ENCODE assay signal across 22 cellular contexts in the genomic region with DNA sequence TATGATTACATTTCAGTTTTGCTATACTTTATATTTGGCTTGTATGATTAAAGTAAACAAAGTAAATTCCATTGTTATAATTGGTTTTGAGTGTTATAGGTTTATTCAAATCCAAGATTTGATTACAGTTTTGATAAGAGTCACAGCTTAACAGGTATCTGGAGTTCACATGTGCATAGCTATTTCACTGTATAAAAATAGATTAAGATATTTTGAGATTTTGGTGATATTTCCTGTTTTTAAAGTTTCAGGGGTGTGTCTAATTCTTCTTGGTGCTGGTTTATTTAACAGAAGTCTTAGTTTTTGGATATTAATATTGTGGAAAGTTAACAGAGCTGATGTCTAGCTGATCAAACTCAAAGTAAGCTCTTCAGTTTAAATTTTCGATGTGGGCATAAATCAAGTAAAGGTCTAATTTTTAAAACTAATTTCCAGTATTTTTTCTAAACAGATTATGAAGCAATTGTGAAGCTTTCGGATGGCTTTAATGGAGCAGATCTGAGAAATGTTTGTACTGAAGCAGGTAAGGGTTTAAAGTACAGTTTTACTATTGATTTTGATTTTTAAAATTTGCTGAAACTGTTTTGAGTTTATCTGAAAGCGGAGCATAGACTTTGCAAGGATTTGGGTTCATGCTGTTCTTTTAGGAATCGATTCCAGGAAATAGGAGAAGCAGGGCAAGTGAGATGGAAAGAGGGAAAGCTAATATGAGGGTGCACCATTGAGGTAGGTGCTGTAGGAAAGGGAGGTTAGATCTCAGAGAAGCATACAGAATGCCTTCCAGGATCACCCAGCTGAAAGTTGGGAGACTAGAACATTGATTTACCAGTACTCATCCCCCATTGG. TPM values are rescaled to one million over a fixed set of nuclear protein-coding genes. Genes with fewer than 3 reads are reported as not detected.
DNase-seq lines count a peak whose midpoint lies in the region; ATAC-seq and TF ChIP-seq lines count a peak whose summit lies in the region.
"Had no signal": no experiment of that assay in that cellular context is flagged by ENCODE, and none has a peak within 500 bp of the region (broad histone marks: within the 10 kb centered on the region; RNA-seq: fewer than 3 reads in every experiment).

No MANE protein-coding gene starts in this region.

- H3K9me3 Mint-ChIP-seq in activated CD8-positive, alpha-beta T cell treated with anti-CD3 and anti-CD28 coated beads for 36 hours, result no peaks in the 10 kb centered on the region
- no peaks in the 10 kb centered on the region for H3K9me3 Mint-ChIP-seq in activated CD8-positive, alpha-beta T cell treated with anti-CD3 and anti-CD28 coated beads, Interleukin-2, amount 10 ng/mL, durations not matched to agents 7 days and 5 days (ENCODE audit: insufficient read depth)
- H3K9me3 Mint-ChIP-seq in CD8-positive, alpha-beta T cell, result no peaks in the 10 kb centered on the region
- H3K9me3 Mint-ChIP-seq in activated CD4-positive, alpha-beta memory T cell treated with anti-CD3 and anti-CD28 coated beads for 36 hours, result no peaks in the 10 kb centered on the region
- peaks cover 0 to 2% (median 0%) of the 10 kb centered on the region in 7 donors for H3K9me3 Mint-ChIP-seq in naive B cell
- H3K9me3 Mint-ChIP-seq: activated T-helper 2 cell treated with anti-CD3 and anti-CD28 coated beads, Interferon-gamma antibody, Interleukin-2, Interleukin-4, amounts not matched to agents 10 μg/mL and 5 μg/mL and 100 μg/mL, durations not matched to agents 14 hours and 24 hours and 36 hours had no signal

- POLR2A ChIA-PET in activated CD8-positive, alpha-beta T cell treated with anti-CD3 and anti-CD28 coated beads for 36 hours (lab: Charles Lee), result interaction anchor here (1.0 kb wide), 1 partner anchor 13 kb away, joined by 4 read pairs; no protein-coding TSS in a partner anchor
- POLR2A ChIA-PET in activated CD8-positive, alpha-beta T cell treated with anti-CD3 and anti-CD28 coated beads, Interleukin-2, amount 10 ng/mL, durations not matched to agents 7 days and 5 days (lab: Charles Lee), result interaction anchor here (1.0 to 2.0 kb wide), 3 partner anchors 16 to 28 kb away, joined by 3 to 7 read pairs (median 5); partner anchors contain the start of genes ERO1A and PSMC6
- POLR2A ChIA-PET in CD8-positive, alpha-beta T cell (lab: Charles Lee), result interaction anchor here (0.7 to 1.4 kb wide), 3 partner anchors 16 to 32 kb away, joined by 3 to 5 read pairs (median 3); partner anchors contain the start of gene ERO1A
- POLR2A ChIA-PET in activated CD4-positive, alpha-beta memory T cell treated with anti-CD3 and anti-CD28 coated beads for 36 hours (lab: Charles Lee), result no interaction called here

- H3K4me3 Mint-ChIP-seq in activated CD8-positive, alpha-beta T cell treated with anti-CD3 and anti-CD28 coated beads for 36 hours, result no peak overlapping the region
- no peak overlapping the region for H3K4me3 Mint-ChIP-seq in activated CD8-positive, alpha-beta T cell treated with anti-CD3 and anti-CD28 coated beads, Interleukin-2, amount 10 ng/mL, durations not matched to agents 7 days and 5 days
- H3K4me3 Mint-ChIP-seq in CD8-positive, alpha-beta T cell, result no peak overlapping the region
- H3K4me3 Mint-ChIP-seq in activated CD4-positive, alpha-beta memory T cell treated with anti-CD3 and anti-CD28 coated beads for 36 hours, result no peak overlapping the region
- peak overlapping the region; percentile 75 to 95 (median 91) for H3K4me3 Mint-ChIP-seq in naive B cell

- no peak for TF ChIP-seq CTCF in activated CD8-positive, alpha-beta T cell treated with anti-CD3 and anti-CD28 coated beads for 36 hours (IDR thresholded peaks at IDR 0.05)
- TF ChIP-seq CTCF in CD8-positive, alpha-beta T cell (IDR thresholded peaks at IDR 0.05), result no peak
- no peak for TF ChIP-seq CTCF in ovary (IDR thresholded peaks at IDR 0.05)
- no peak for TF ChIP-seq CTCF in brain microvascular endothelial cell (IDR thresholded peaks at IDR 0.05; ENCODE audit: low read depth, low read length, missing control alignments)

- H3K36me3 Mint-ChIP-seq in activated CD8-positive, alpha-beta T cell treated with anti-CD3 and anti-CD28 coated beads for 36 hours (ENCODE audit: low read depth), result peaks cover 40% of the 10 kb centered on the region
- peaks cover 54% of the 10 kb centered on the region for H3K36me3 Mint-ChIP-seq in activated CD8-positive, alpha-beta T cell treated with anti-CD3 and anti-CD28 coated beads, Interleukin-2, amount 10 ng/mL, durations not matched to agents 7 days and 5 days (ENCODE audit: low read depth)
- peaks cover 66% of the 10 kb centered on the region for H3K36me3 Mint-ChIP-seq in CD8-positive, alpha-beta T cell
- peaks cover 40% of the 10 kb centered on the region for H3K36me3 Mint-ChIP-seq in activated CD4-positive, alpha-beta memory T cell treated with anti-CD3 and anti-CD28 coated beads for 36 hours
- H3K36me3 Mint-ChIP-seq in naive B cell, result peaks cover 12 to 17% of the 10 kb centered on the region in 2 donors

- no peak for TF ChIP-seq POLR2A in ovary (IDR thresholded peaks at IDR 0.05)

- no peaks in the 10 kb centered on the region for H3K9me3 ChIP-seq in CD8-positive, alpha-beta T cell (ENCODE audit: low read length)
- no peaks in the 10 kb centered on the region for H3K9me3 ChIP-seq in ovary
- H3K9me3 ChIP-seq: mucosa of descending colon, suprapubic skin had no signal

- H3K27ac Mint-ChIP-seq in activated CD8-positive, alpha-beta T cell treated with anti-CD3 and anti-CD28 coated beads for 36 hours, result peak overlapping the region; percentile 64
- no peak overlapping the region for H3K27ac Mint-ChIP-seq in activated CD8-positive, alpha-beta T cell treated with anti-CD3 and anti-CD28 coated beads, Interleukin-2, amount 10 ng/mL, durations not matched to agents 7 days and 5 days
- peak overlapping the region; percentile 6 for H3K27ac Mint-ChIP-seq in CD8-positive, alpha-beta T cell
- peak overlapping the region; percentile 43 for H3K27ac Mint-ChIP-seq in activated CD4-positive, alpha-beta memory T cell treated with anti-CD3 and anti-CD28 coated beads for 36 hours
- H3K27ac Mint-ChIP-seq in naive B cell, result peak overlapping the region; percentile 48 to 95 (median 80)
- H3K27ac Mint-ChIP-seq: activated T-helper 2 cell treated with anti-CD3 and anti-CD28 coated beads, Interferon-gamma antibody, Interleukin-2, Interleukin-4, amounts not matched to agents 10 μg/mL and 5 μg/mL and 100 μg/mL, durations not matched to agents 14 hours and 24 hours and 36 hours had no signal

- peaks cover 16% of the 10 kb centered on the region for H3K4me1 Mint-ChIP-seq in activated CD8-positive, alpha-beta T cell treated with anti-CD3 and anti-CD28 coated beads for 36 hours (ENCODE audit: low read depth)
- peaks cover 7% of the 10 kb centered on the region for H3K4me1 Mint-ChIP-seq in activated CD8-positive, alpha-beta T cell treated with anti-CD3 and anti-CD28 coated beads, Interleukin-2, amount 10 ng/mL, durations not matched to agents 7 days and 5 days (ENCODE audit: low read depth)
- peaks cover 23% of the 10 kb centered on the region for H3K4me1 Mint-ChIP-seq in CD8-positive, alpha-beta T cell (ENCODE audit: low read depth)
- peaks cover 28% of the 10 kb centered on the region for H3K4me1 Mint-ChIP-seq in activated CD4-positive, alpha-beta memory T cell treated with anti-CD3 and anti-CD28 coated beads for 36 hours (ENCODE audit: low read depth)
- peaks cover 34 to 61% (median 53%) of the 10 kb centered on the region in 3 donors for H3K4me1 Mint-ChIP-seq in naive B cell

- H3K27ac ChIP-seq in CD8-positive, alpha-beta T cell (ENCODE audit: low read depth, low read length), result peak overlapping the region; percentile 14
- H3K27ac ChIP-seq in ovary (no peak overlapping the region), brain microvascular endothelial cell (no peak overlapping the region)
- H3K27ac ChIP-seq: HL-60, PC-9, suprapubic skin, WERI-Rb-1 had no signal

- intact Hi-C loops in activated CD8-positive, alpha-beta T cell treated with anti-CD3 and anti-CD28 coated beads for 36 hours (cut with micrococcal nuclease), result no loop called here
- intact Hi-C loops in CD8-positive, alpha-beta T cell (cut with DNase I, micrococcal nuclease), result no loop called here
- intact Hi-C loops in activated CD4-positive, alpha-beta memory T cell treated with anti-CD3 and anti-CD28 coated beads for 36 hours (cut with micrococcal nuclease), result no loop called here
- intact Hi-C loops in ovary (cut with DNase I), result no loop called here

- no peaks in the 10 kb centered on the region for H3K27me3 ChIP-seq in CD8-positive, alpha-beta T cell (ENCODE audit: insufficient read depth, low read length)
- H3K27me3 ChIP-seq in ovary (no peaks in the 10 kb centered on the region), brain microvascular endothelial cell (replicated peaks) (no peaks in the 10 kb centered on the region)
- H3K27me3 ChIP-seq: suprapubic skin had no signal

- 94 to 96% (median 96%) methylated on average over 4 of the region's 4 CpGs for WGBS in ovary, 3 donors

- no peaks in the 10 kb centered on the region for H3K27me3 Mint-ChIP-seq in activated CD8-positive, alpha-beta T cell treated with anti-CD3 and anti-CD28 coated beads for 36 hours
- H3K27me3 Mint-ChIP-seq in activated CD8-positive, alpha-beta T cell treated with anti-CD3 and anti-CD28 coated beads, Interleukin-2, amount 10 ng/mL, durations not matched to agents 7 days and 5 days (ENCODE audit: low read depth), result no peaks in the 10 kb centered on the region
- H3K27me3 Mint-ChIP-seq in CD8-positive, alpha-beta T cell (ENCODE audit: low read depth), result no peaks in the 10 kb centered on the region
- no peaks in the 10 kb centered on the region for H3K27me3 Mint-ChIP-seq in activated CD4-positive, alpha-beta memory T cell treated with anti-CD3 and anti-CD28 coated beads for 36 hours
- no peaks in the 10 kb centered on the region for H3K27me3 Mint-ChIP-seq in naive B cell

- H3K36me3 ChIP-seq in CD8-positive, alpha-beta T cell (ENCODE audit: insufficient read depth, low read length), result peaks cover 38% of the 10 kb centered on the region
- H3K36me3 ChIP-seq in ovary, result no peaks in the 10 kb centered on the region
- peaks cover 56% of the 10 kb centered on the region for H3K36me3 ChIP-seq in brain microvascular endothelial cell (replicated peaks)

- H3K4me3 ChIP-seq in CD8-positive, alpha-beta T cell (ENCODE audit: low read depth, low read length), result no peak overlapping the region
- H3K4me3 ChIP-seq in ovary (no peak overlapping the region), brain microvascular endothelial cell (ENCODE audit: low read depth, low read length) (no peak overlapping the region)
- H3K4me3 ChIP-seq: mucosa of descending colon, PC-9, suprapubic skin had no signal

- no peak for DNase-seq in activated CD8-positive, alpha-beta T cell treated with anti-CD3 and anti-CD28 coated beads for 36 hours
- no peak for DNase-seq in activated CD8-positive, alpha-beta T cell treated with anti-CD3 and anti-CD28 coated beads, Interleukin-2, amount 10 ng/mL, durations not matched to agents 7 days and 5 days
- DNase-seq in CD8-positive, alpha-beta T cell, result no peak
- no peak for DNase-seq in activated CD4-positive, alpha-beta memory T cell treated with anti-CD3 and anti-CD28 coated beads for 36 hours
- DNase-seq in naive B cell, result no peak
- DNase-seq in ovary, result no peak
- no peak for DNase-seq in MV-4-11 (lab: John Stamatoyannopoulos, UW)
- DNase-seq in brain microvascular endothelial cell, result no peak
- DNase-seq: activated CD8-positive, alpha-beta memory T cell treated with anti-CD3 and anti-CD28 coated beads for 24 hours; amniotic stem cell; dermis blood vessel endothelial cell; left colon; mucosa of descending colon; NCI-H1694 treated with DMSO at 0.1 percent for 48 hours; NCI-H774; PC-9; retina; T-helper 2 cell; WERI-Rb-1 had no signal

- ATAC-seq in activated CD8-positive, alpha-beta T cell treated with anti-CD3 and anti-CD28 coated beads for 36 hours, result no peak
- ATAC-seq in activated CD8-positive, alpha-beta T cell treated with anti-CD3 and anti-CD28 coated beads, Interleukin-2, amount 10 ng/mL, durations not matched to agents 7 days and 5 days, result no peak
- no peak for ATAC-seq in CD8-positive, alpha-beta T cell
- ATAC-seq in naive B cell (ENCODE audit: low read depth in 2 of 2), result peak; percentile 61 to 65
- ATAC-seq: left colon, mucosa of descending colon had no signal

- no peaks in the 10 kb centered on the region for H3K4me1 ChIP-seq in CD8-positive, alpha-beta T cell (ENCODE audit: insufficient read depth, low read length)
- no peaks in the 10 kb centered on the region for H3K4me1 ChIP-seq in ovary (ENCODE audit: insufficient read depth)
- H3K4me1 ChIP-seq: suprapubic skin had no signal

- in situ Hi-C loops in brain microvascular endothelial cell (cut with HindIII; ENCODE audit: low pct_ligation_motif_present, low sequenced_read_pairs), result no loop called here

- CTCF ChIA-PET in activated CD8-positive, alpha-beta T cell treated with anti-CD3 and anti-CD28 coated beads for 36 hours (lab: Charles Lee), result interaction anchor here (1.1 to 1.8 kb wide), 4 partner anchors 11 to 32 kb away, joined by 3 to 5 read pairs (median 4); no protein-coding TSS in a partner anchor
- CTCF ChIA-PET in activated CD8-positive, alpha-beta T cell treated with anti-CD3 and anti-CD28 coated beads, Interleukin-2, amount 10 ng/mL, durations not matched to agents 7 days and 5 days (lab: Charles Lee), result interaction anchor here (1.1 to 3.8 kb wide), 4 partner anchors 12 to 50 kb away, joined by 4 to 13 read pairs (median 4); no protein-coding TSS in a partner anchor
- CTCF ChIA-PET in CD8-positive, alpha-beta T cell (lab: Charles Lee), result interaction anchor here (1.1 to 2.2 kb wide), 3 partner anchors 12 to 67 kb away, joined by 3 to 6 read pairs (median 3); no protein-coding TSS in a partner anchor
- CTCF ChIA-PET in activated CD4-positive, alpha-beta memory T cell treated with anti-CD3 and anti-CD28 coated beads for 36 hours (lab: Charles Lee), result no interaction called here

- TF ChIP-seq EP300 in ovary (IDR thresholded peaks at IDR 0.05), result no peak

RNA-seq across cellular contexts. Expression of gene STYX, which starts 6.2 kb away (rescaled TPM):
- total RNA-seq in activated CD8-positive, alpha-beta T cell treated with anti-CD3 and anti-CD28 coated beads for 36 hours, result 10 to 100 TPM; 13.0 to 13.2 TPM
- total RNA-seq in activated CD8-positive, alpha-beta T cell treated with anti-CD3 and anti-CD28 coated beads, Interleukin-2, amount 10 ng/mL, durations not matched to agents 7 days and 5 days, result 10 to 100 TPM; 19.9 to 21.9 TPM
- total RNA-seq in CD8-positive, alpha-beta T cell, result 10 to 100 TPM; 15.9 to 16.6 TPM
- total RNA-seq in activated CD4-positive, alpha-beta memory T cell treated with anti-CD3 and anti-CD28 coated beads for 36 hours, result 10 to 100 TPM; 15.9 to 17.0 TPM
- polyA plus RNA-seq in naive B cell (ENCODE audit: low read depth in 6 of 6) (10 to 100 TPM; 14.9 to 20.4 (median 17.1) TPM), ovary (1 to 10 TPM; 8.1 to 9.9 TPM)
- 10 to 100 TPM; 10.7 to 16.4 (median 11.5) TPM for total RNA-seq in ovary

RNA-seq across cellular contexts. Expression of gene PSMC6, which starts 16.7 kb away (rescaled TPM):
- 100 to 1,000 TPM; 104 to 105 TPM for total RNA-seq in activated CD8-positive, alpha-beta T cell treated with anti-CD3 and anti-CD28 coated beads for 36 hours
- total RNA-seq in activated CD8-positive, alpha-beta T cell treated with anti-CD3 and anti-CD28 coated beads, Interleukin-2, amount 10 ng/mL, durations not matched to agents 7 days and 5 days, result 10 to 100 TPM; 85.3 to 88.2 TPM
- total RNA-seq in CD8-positive, alpha-beta T cell, result 100 to 1,000 TPM; 108 to 122 TPM
- 100 to 1,000 TPM; 109 to 110 TPM for total RNA-seq in activated CD4-positive, alpha-beta memory T cell treated with anti-CD3 and anti-CD28 coated beads for 36 hours
- polyA plus RNA-seq in naive B cell (ENCODE audit: low read depth in 6 of 6), result 10 to 100 TPM; 46.9 to 76.5 (median 69.7) TPM
- 10 to 100 TPM; 52.5 to 78.5 (median 73.2) TPM for total RNA-seq in ovary
- polyA plus RNA-seq in ovary, result 10 to 100 TPM; 62.4 to 64.5 TPM

RNA-seq across cellular contexts. Expression of gene ERO1A, which starts 28.4 kb away (rescaled TPM):
- 100 to 1,000 TPM; 187 to 202 TPM for total RNA-seq in activated CD8-positive, alpha-beta T cell treated with anti-CD3 and anti-CD28 coated beads for 36 hours
- total RNA-seq in activated CD8-positive, alpha-beta T cell treated with anti-CD3 and anti-CD28 coated beads, Interleukin-2, amount 10 ng/mL, durations not matched to agents 7 days and 5 days, result 100 to 1,000 TPM; 198 to 200 TPM
- 10 to 100 TPM; 55.3 to 55.4 TPM for total RNA-seq in CD8-positive, alpha-beta T cell
- 100 to 1,000 TPM; 138 to 153 TPM for total RNA-seq in activated CD4-positive, alpha-beta memory T cell treated with anti-CD3 and anti-CD28 coated beads for 36 hours
- 10 to 100 TPM; 20.4 to 26.0 (median 23.2) TPM for polyA plus RNA-seq in naive B cell (ENCODE audit: low read depth in 6 of 6)
- total RNA-seq in ovary, result 10 to 100 TPM; 15.3 to 30.6 (median 21.4) TPM
- polyA plus RNA-seq in ovary, result 10 to 100 TPM in 1 of 2 donors, 1 to 10 TPM in 1; 6.5 to 15.6 TPM

Comparison
In these comparisons a context has a peak if more than half of its experiments do, and no peak if none do; other contexts are left out.
1. ATAC-seq: peak in naive B cell (2 of 2); none in activated CD8-positive, alpha-beta T cell treated with anti-CD3 and anti-CD28 coated beads for 36 hours (single experiment), activated CD8-positive, alpha-beta T cell treated with anti-CD3 and anti-CD28 coated beads, Interleukin-2, amount 10 ng/mL, durations not matched to agents 7 days and 5 days (single experiment) and CD8-positive, alpha-beta T cell (single experiment).
2. H3K4me3 Mint-ChIP-seq: peak in naive B cell (8 of 8); none in activated CD8-positive, alpha-beta T cell treated with anti-CD3 and anti-CD28 coated beads for 36 hours (single experiment), activated CD8-positive, alpha-beta T cell treated with anti-CD3 and anti-CD28 coated beads, Interleukin-2, amount 10 ng/mL, durations not matched to agents 7 days and 5 days (single experiment), CD8-positive, alpha-beta T cell (single experiment) and activated CD4-positive, alpha-beta memory T cell treated with anti-CD3 and anti-CD28 coated beads for 36 hours (single experiment).